ENCODE assay signal across 8 cellular contexts in genomic region chr17:77247609-77248008, GRCh38.
A peak's percentile ranks its signal among the peaks of the same experiment; 100 is the strongest.
DNase-seq lines count a peak whose midpoint lies in the region; ATAC-seq and TF ChIP-seq lines count a peak whose summit lies in the region.

No MANE protein-coding gene starts in this region.

- H3K4me3 Mint-ChIP-seq in Calu3 (ENCODE audit: low read depth, unreplicated experiment), result peak overlapping the region; percentile 61
- H3K4me3 Mint-ChIP-seq in central memory CD8-positive, alpha-beta T cell, result peak overlapping the region; percentile 34
- H3K4me3 Mint-ChIP-seq in nephron progenitor cell, result peak overlapping the region; percentile 74

- H3F3A ChIP-seq in MM.1S (ENCODE audit: insufficient read depth, low read length), result peaks cover 30% of the 10 kb centered on the region

- H3K4me1 Mint-ChIP-seq in Calu3 (ENCODE audit: low read depth, unreplicated experiment) (peaks cover 9% of the 10 kb centered on the region), nephron progenitor cell (peaks cover 32% of the 10 kb centered on the region)
- H3K4me1 Mint-ChIP-seq in central memory CD8-positive, alpha-beta T cell, result peaks cover 5% of the 10 kb centered on the region

- no peaks in the 10 kb centered on the region for H3K36me3 ChIP-seq in MM.1S (replicated peaks; ENCODE audit: insufficient read depth, low read length)

- H3K4me2 ChIP-seq in MM.1S (ENCODE audit: low read depth, low read length), result peak overlapping the region; percentile 99

- H3K27me3 Mint-ChIP-seq in Calu3 (ENCODE audit: unreplicated experiment) (peaks cover 19% of the 10 kb centered on the region), nephron progenitor cell (ENCODE audit: low read depth, poor library complexity) (peaks cover 40% of the 10 kb centered on the region)
- H3K27me3 Mint-ChIP-seq in central memory CD8-positive, alpha-beta T cell, result peaks cover 36% of the 10 kb centered on the region

- H3K4me1 ChIP-seq in MM.1S (ENCODE audit: low read length), result peaks cover 23% of the 10 kb centered on the region

- no peaks in the 10 kb centered on the region for H3K9me3 Mint-ChIP-seq in Calu3 (ENCODE audit: low read depth, unreplicated experiment)
- no peaks in the 10 kb centered on the region for H3K9me3 Mint-ChIP-seq in central memory CD8-positive, alpha-beta T cell
- H3K9me3 Mint-ChIP-seq in nephron progenitor cell, result no peaks in the 10 kb centered on the region

- H4K20me1 ChIP-seq in MM.1S (ENCODE audit: insufficient read depth, low read length), result no peaks in the 10 kb centered on the region

- ATAC-seq in central memory CD8-positive, alpha-beta T cell (replicated peaks; ENCODE audit: extremely low read depth, poor library complexity, severe bottlenecking), result no peak
- no peak for ATAC-seq in left colon

- peak overlapping the region; percentile 68 for H3K4me3 ChIP-seq in MM.1S (ENCODE audit: low read length)

- H3K27me3 ChIP-seq in MM.1S (replicated peaks; ENCODE audit: insufficient read depth, low read length), result no peaks in the 10 kb centered on the region

- no peaks in the 10 kb centered on the region for H3K79me2 ChIP-seq in MM.1S (ENCODE audit: low read length)

- H3K27ac Mint-ChIP-seq in Calu3 (ENCODE audit: unreplicated experiment), result no peak overlapping the region
- H3K27ac Mint-ChIP-seq in central memory CD8-positive, alpha-beta T cell (ENCODE audit: low read depth), result no peak overlapping the region
- no peak overlapping the region for H3K27ac Mint-ChIP-seq in nephron progenitor cell

- peak overlapping the region; percentile 69; the same call in 1 of the 2 replicates for H3K9ac ChIP-seq in MM.1S (ENCODE audit: low read length)

- intact Hi-C loops in Calu3 (cut with micrococcal nuclease; ENCODE audit: unreplicated experiment) (loop anchor here (2.0 kb wide), 1 partner anchor 159 kb away; no protein-coding TSS in a partner anchor), left colon (cut with DNase I, micrococcal nuclease) (loop anchor here (5.0 to 10.0 kb wide), 3 partner anchors 160 to 383 kb away; partner anchors contain the start of gene MGAT5B (in 1 of the 2))

- no peak overlapping the region for H3K27ac ChIP-seq in MM.1S (ENCODE audit: low read length)

- no peaks in the 10 kb centered on the region for H3K9me3 ChIP-seq in MM.1S (replicated peaks; ENCODE audit: insufficient read depth, low read length)

- TF ChIP-seq CTCF in Calu3 (IDR thresholded peaks at IDR 0.05; ENCODE audit: unreplicated experiment) (no peak), MM.1S (IDR thresholded peaks at IDR 0.05; ENCODE audit: low read length) (no peak), nephron progenitor cell (IDR thresholded peaks at IDR 0.05) (no peak), GM20000 (IDR thresholded peaks at IDR 0.05; ENCODE audit: extremely low read depth, missing control alignments) (no peak)

- H2AFZ ChIP-seq in MM.1S (ENCODE audit: low read length), result peak overlapping the region; percentile 94

- no TSS peak for BruUV-seq in Calu3 (replicated peaks; lab: Mats Ljungman, UMichigan)

- peaks cover 8% of the 10 kb centered on the region for H3K36me3 Mint-ChIP-seq in Calu3 (ENCODE audit: insufficient read depth, unreplicated experiment)
- peaks cover 2% of the 10 kb centered on the region for H3K36me3 Mint-ChIP-seq in central memory CD8-positive, alpha-beta T cell (ENCODE audit: insufficient read depth)
- no peaks in the 10 kb centered on the region for H3K36me3 Mint-ChIP-seq in nephron progenitor cell (ENCODE audit: low read depth)

- DNase-seq in Calu3 (no peak), MM.1S (no peak), nephron progenitor cell (no peak), left colon (no peak), GM20000 (ENCODE audit: low spot score) (no peak), iPS-NIHi11 (ENCODE audit: low spot score) (no peak)
- DNase-seq in central memory CD8-positive, alpha-beta T cell (ENCODE audit: low spot score in 2 of 2), result no peak
- no peak for DNase-seq in effector CD4-positive, alpha-beta T cell

- CTCF ChIA-PET in Calu3 (lab: Charles Lee), result no interaction called here

- H3K9me2 ChIP-seq in MM.1S (replicated peaks; ENCODE audit: insufficient read depth, low read length), result no peaks in the 10 kb centered on the region
